17 cellular contexts compared by ENCODE assay signal in genomic region chr5:121596882-121597281, GRCh38.
A peak's percentile ranks its signal among the peaks of the same experiment; 100 is the strongest.
DNase-seq lines count a peak whose midpoint lies in the region; ATAC-seq and FAIRE-seq lines count a peak whose summit lies in the region.
"Had no signal": no experiment of that assay in that cellular context is flagged by ENCODE, and none has a peak within 500 bp of the region (broad histone marks: within the 10 kb centered on the region; RNA-seq: fewer than 3 reads in every experiment).

No MANE protein-coding gene starts in this region.

- no peak overlapping the region for H2BK15ac ChIP-seq in mesendoderm (replicated peaks; ENCODE audit: low read depth)

- H3K27me3 ChIP-seq in mesendoderm (ENCODE audit: insufficient read depth, low read length, poor library complexity), result no peaks in the 10 kb centered on the region

- intact Hi-C loops in Right ventricle myocardium inferior (cut with DNase I), result no loop called here
- intact Hi-C loops in cardiac septum (cut with DNase I), result no loop called here

- H3K36me3 ChIP-seq in mesendoderm (ENCODE audit: control insufficient read depth, insufficient read depth, low read length), result no peaks in the 10 kb centered on the region
- H3K36me3 ChIP-seq: HAP-1 had no signal

- WGBS in mesendoderm (ENCODE audit: extremely low coverage, insufficient coverage, low lambda C conversion rate), result no CpG with 5 or more reads among the region's 3 CpGs

- no peaks in the 10 kb centered on the region for H3K4me1 ChIP-seq in mesendoderm (ENCODE audit: control insufficient read depth, low read depth, low read length)
- H3K4me1 ChIP-seq: Caco-2, HAP-1 had no signal

- no peaks in the 10 kb centered on the region for H3K79me1 ChIP-seq in mesendoderm (ENCODE audit: low read length)

- FAIRE-seq in GM19239 (lab: Jason Lieb, UNC), result no peak
- FAIRE-seq: D721Med had no signal

- no peak overlapping the region for H2AK5ac ChIP-seq in mesendoderm (ENCODE audit: low read length)

- no peak overlapping the region for H4K8ac ChIP-seq in mesendoderm (ENCODE audit: low read depth, low read length)

- no peaks in the 10 kb centered on the region for H3K79me2 ChIP-seq in mesendoderm (ENCODE audit: control insufficient read depth, insufficient read depth, low read length)

- H3K9ac ChIP-seq in mesendoderm (ENCODE audit: low read length), result no peak overlapping the region
- H3K9ac ChIP-seq: GM23248 had no signal

- H3K18ac ChIP-seq in mesendoderm (ENCODE audit: low read length), result no peak overlapping the region

- DNase-seq in Right ventricle myocardium inferior (ENCODE audit: missing footprints) (peak; percentile 46), cardiac septum (ENCODE audit: low spot score) (no peak), NCI-H69 (lab: John Stamatoyannopoulos, UW) (peak; percentile 88), mesendoderm (peak; percentile 16), activated gamma-delta T cell treated with Interleukin-2 at 50 U/mL for 16 hours (no peak), GM19239 (ENCODE audit: insufficient read length, low spot score) (no peak)
- DNase-seq: C1 segment of cervical spinal cord; Caco-2; CD4-positive, CD25-positive, alpha-beta regulatory T cell; CD8-positive, alpha-beta memory T cell; DMS153; DMS79; GF-D8; GM23248 had no signal

- no peak overlapping the region for H2BK120ac ChIP-seq in mesendoderm (ENCODE audit: low read depth, low read length)

- no peak overlapping the region for H3K23ac ChIP-seq in mesendoderm (ENCODE audit: low read length)

- no peak for ATAC-seq in Right ventricle myocardium inferior
- ATAC-seq in GM19455 (IDR thresholded peaks at IDR 0.05; ENCODE audit: unreplicated experiment), result no peak

- H3K4ac ChIP-seq in mesendoderm (ENCODE audit: low read depth, low read length), result no peak overlapping the region

- no peak overlapping the region for H3K4me2 ChIP-seq in mesendoderm (ENCODE audit: low read length)

- H4K5ac ChIP-seq in mesendoderm (ENCODE audit: low read length), result no peak overlapping the region

- H3K4me3 ChIP-seq in mesendoderm (ENCODE audit: low read length), result no peak overlapping the region
- H3K4me3 ChIP-seq: GM23248, HAP-1 had no signal

- H2BK5ac ChIP-seq in mesendoderm (ENCODE audit: low read length), result no peak overlapping the region

- H3K56ac ChIP-seq in mesendoderm (ENCODE audit: low read length), result no peak overlapping the region

- no peak overlapping the region for H3K27ac ChIP-seq in mesendoderm (ENCODE audit: low read depth, low read length)
- H3K27ac ChIP-seq: GM23248 had no signal

Comparison
In these comparisons a context has a peak if more than half of its experiments do, and no peak if none do; other contexts are left out.
1. DNase-seq: peak in Right ventricle myocardium inferior (single experiment), NCI-H69 (single experiment) and mesendoderm (single experiment); none in cardiac septum (single experiment), activated gamma-delta T cell treated with Interleukin-2 at 50 U/mL for 16 hours (single experiment) and GM19239 (single experiment).